7 cellular contexts compared by ENCODE assay signal in genomic region chr14:19485346-19485745, GRCh38. TPM values are rescaled to one million over a fixed set of nuclear protein-coding genes. Genes with fewer than 3 reads are reported as not detected.
"Had no signal": no experiment of that assay in that cellular context is flagged by ENCODE, and none has a peak within 500 bp of the region (broad histone marks: within the 10 kb centered on the region; RNA-seq: fewer than 3 reads in every experiment).

No MANE protein-coding gene starts in this region.

RNA-seq across cellular contexts. Expression of gene POTEG, which starts 51.2 kb away (rescaled TPM):
- total RNA-seq: activated B cell treated with CpG ODN at 0.5 μM for 24 hours; activated CD4-positive, alpha-beta T cell treated with anti-CD3 and anti-CD28 coated beads, Interleukin-2, amount 10 ng/mL, durations not matched to agents 24 days and 14 days; gastrocnemius medialis; left colon; ovary; urinary bladder had no signal
- polyA plus RNA-seq: neural cell, ovary, urinary bladder had no signal
